In the genomic region with DNA sequence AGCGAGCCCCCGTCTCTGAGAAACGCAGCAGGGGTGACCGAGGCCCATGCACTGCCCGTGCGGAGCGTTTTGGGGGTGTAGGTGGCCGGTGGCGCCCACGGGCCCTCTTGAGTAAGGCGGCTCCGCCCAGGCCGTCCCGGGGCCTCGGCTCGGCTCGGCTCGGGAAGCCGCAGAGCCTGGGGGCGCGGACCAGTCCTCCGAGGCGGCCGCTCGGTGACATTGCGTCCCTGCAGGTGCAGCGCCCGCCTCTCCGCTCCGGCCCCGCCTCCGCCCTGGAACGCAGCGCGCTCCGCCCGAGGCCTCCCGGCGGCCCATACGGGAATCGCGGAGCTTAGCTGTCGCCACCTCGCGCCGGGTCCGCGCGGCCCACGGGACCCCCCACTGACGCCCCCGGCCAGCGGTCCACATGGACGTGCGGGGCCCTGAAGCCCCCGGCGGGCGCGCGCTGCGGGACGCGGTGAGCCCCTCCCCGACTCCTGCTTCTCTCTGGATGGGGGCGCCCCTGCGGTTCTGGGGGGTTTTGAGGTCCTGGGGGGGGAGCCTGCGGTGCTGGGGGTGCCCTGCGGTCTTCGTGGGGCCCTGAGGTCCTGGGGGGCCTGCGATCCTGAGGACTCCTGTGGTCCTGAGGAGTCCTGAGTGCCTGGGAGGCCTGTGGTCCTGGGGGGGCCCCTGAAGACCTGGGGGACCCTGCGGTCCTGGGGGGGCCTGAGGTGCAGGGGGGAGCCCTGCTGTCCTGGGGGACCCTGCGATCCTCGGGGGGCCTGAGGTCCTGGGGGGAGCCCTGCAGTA, we compare ENCODE assay signal across 8 cellular contexts. TPM values are rescaled to one million over a fixed set of nuclear protein-coding genes. Genes with fewer than 3 reads are reported as not detected.
DNase-seq lines count a peak whose midpoint lies in the region; ATAC-seq and TF ChIP-seq lines count a peak whose summit lies in the region.

Gene HSBP1L1, plus strand, starts transcription at position 314 of the 789 bp plus-strand sequence. Its CDS starts 93 bp downstream, at position 407.

- no peak for TF ChIP-seq POLR2A in esophagus muscularis mucosa (IDR thresholded peaks at IDR 0.05; ENCODE audit: low read depth)
- peak; percentile 60 for TF ChIP-seq POLR2A in transverse colon (IDR thresholded peaks at IDR 0.05)

- peak within 1 kb of the TSS; percentile 81 to 93 (median 90) for H3K4me3 Mint-ChIP-seq in naive thymus-derived CD4-positive, alpha-beta T cell

- H3K9me3 ChIP-seq in esophagus muscularis mucosa = no peaks in the 10 kb centered on the region
- H3K9me3 ChIP-seq in naive thymus-derived CD4-positive, alpha-beta T cell (ENCODE audit: control insufficient read depth in 2 of 3, low read length in 3 of 3) = no peaks in the 10 kb centered on the region
- H3K9me3 ChIP-seq in transverse colon = no peaks in the 10 kb centered on the region

- H3K36me3 Mint-ChIP-seq in naive thymus-derived CD4-positive, alpha-beta T cell = peaks cover 0 to 7% (median 3%) of the 10 kb centered on the region in 5 donors

- H3K4me1 Mint-ChIP-seq in naive thymus-derived CD4-positive, alpha-beta T cell = peaks cover 9 to 47% (median 20%) of the 10 kb centered on the region in 7 donors

- ATAC-seq in HG02870 (IDR thresholded peaks at IDR 0.05; ENCODE audit: unreplicated experiment) = peak; percentile 42
- peak; percentile 89 for ATAC-seq in naive thymus-derived CD4-positive, alpha-beta T cell

- H3K27me3 ChIP-seq in esophagus muscularis mucosa (peaks cover 0 to 14% (median 2%) of the 10 kb centered on the region in 4 donors), transverse colon (no peaks in the 10 kb centered on the region)
- H3K27me3 ChIP-seq in naive thymus-derived CD4-positive, alpha-beta T cell (ENCODE audit: control insufficient read depth in 2 of 2, insufficient read depth in 2 of 2, low read length in 2 of 2) = no peaks in the 10 kb centered on the region

- CTCF ChIA-PET in naive thymus-derived CD4-positive, alpha-beta T cell (lab: Charles Lee) = no interaction called here

- H3K36me3 ChIP-seq in esophagus muscularis mucosa = peaks cover 0 to 12% (median 5%) of the 10 kb centered on the region in 4 donors
- peaks cover 0 to 8% (median 5%) of the 10 kb centered on the region in 3 experiments for H3K36me3 ChIP-seq in naive thymus-derived CD4-positive, alpha-beta T cell (ENCODE audit: control insufficient read depth in 2 of 3, insufficient read depth in 3 of 3, low read length in 3 of 3)
- peaks cover 0 to 5% (median 0%) of the 10 kb centered on the region in 4 donors for H3K36me3 ChIP-seq in transverse colon

- H3K27ac Mint-ChIP-seq in naive thymus-derived CD4-positive, alpha-beta T cell = peak within 1 kb of the TSS; percentile 88 to 96 (median 94)

- H3K9me3 Mint-ChIP-seq in naive thymus-derived CD4-positive, alpha-beta T cell = no peaks in the 10 kb centered on the region

- in situ Hi-C loops in transverse colon (cut with MboI; ENCODE audit: low pct_ligation_motif_present in 1 of 4, low pct_unique_long_range_greater_than_20kb in 1 of 4, low sequenced_read_pairs in 3 of 4) = no loop called here

- POLR2A ChIA-PET in naive thymus-derived CD4-positive, alpha-beta T cell (lab: Charles Lee) = interaction anchor here (0.9 to 3.6 kb wide), 4 partner anchors 11 to 24 kb away, joined by 3 to 19 read pairs (median 6); partner anchors contain the start of genes SLC66A2 and TXNL4A

- TF ChIP-seq CTCF in esophagus muscularis mucosa (IDR thresholded peaks at IDR 0.05) = peak; percentile 22 to 50 (median 29)
- peak; percentile 6 to 75 (median 37) for TF ChIP-seq CTCF in transverse colon (IDR thresholded peaks at IDR 0.05)

- H3K4me1 ChIP-seq in esophagus muscularis mucosa (peaks cover 11 to 20% (median 19%) of the 10 kb centered on the region in 4 donors), transverse colon (peaks cover 17 to 62% (median 40%) of the 10 kb centered on the region in 4 donors)
- H3K4me1 ChIP-seq in naive thymus-derived CD4-positive, alpha-beta T cell (ENCODE audit: control insufficient read depth in 2 of 2, insufficient read depth in 2 of 2, low read length in 2 of 2) = peaks cover 14 to 19% of the 10 kb centered on the region in 2 donors

- no peak for TF ChIP-seq EP300 in esophagus muscularis mucosa (IDR thresholded peaks at IDR 0.05)
- no peak for TF ChIP-seq EP300 in transverse colon (IDR thresholded peaks at IDR 0.05; ENCODE audit: low read depth)

- H3K27ac ChIP-seq in esophagus muscularis mucosa (replicated peaks in 1 of 4) (peak within 1 kb of the TSS; percentile 69 to 81 (median 72)), transverse colon (peak within 1 kb of the TSS; percentile 90 to 93 (median 92))
- peak within 1 kb of the TSS; percentile 89 for H3K27ac ChIP-seq in naive thymus-derived CD4-positive, alpha-beta T cell (ENCODE audit: low read depth, low read length)

- H3K4me3 ChIP-seq in esophagus muscularis mucosa (peak within 1 kb of the TSS; percentile 66 to 85 (median 69)), transverse colon (peak within 1 kb of the TSS; percentile 48 to 79 (median 71))
- peak within 1 kb of the TSS; percentile 22 for H3K4me3 ChIP-seq in naive thymus-derived CD4-positive, alpha-beta T cell (ENCODE audit: low read length)

- intact Hi-C loops in esophagus muscularis mucosa (cut with DNase I) (no loop called here), transverse colon (cut with DNase I; ENCODE audit: low total_unique reads) (no loop called here)
- intact Hi-C loops in naive thymus-derived CD4-positive, alpha-beta T cell (cut with micrococcal nuclease) = loop anchor here (1.0 to 10.0 kb wide), 7 partner anchors 13 to 572 kb away; partner anchors contain the start of genes SLC66A2 (in 2 of the 2), TXNL4A (in 2 of the 2), CTDP1 (in 1 of the 2) and KCNG2 (in 1 of the 2)

- DNase-seq in activated T-cell treated with anti-CD3 and anti-CD28 coated beads for 1 hour (ENCODE audit: low read depth) (peak; percentile 51), activated T-cell treated with anti-CD3 and anti-CD28 coated beads for 4 hours (no peak), NCI-H69 (lab: John Stamatoyannopoulos, UW) (peak; percentile 57), activated T-helper 1 cell treated with Interleukin-2 at 50 U/mL for 16 hours (ENCODE audit: low read depth) (peak; percentile 53), esophagus muscularis mucosa (ENCODE audit: extremely low spot score) (no peak), transverse colon (peak; percentile 84)
- DNase-seq in naive thymus-derived CD4-positive, alpha-beta T cell = peak; percentile 60 to 75 (median 69)

- no peaks in the 10 kb centered on the region for H3K27me3 Mint-ChIP-seq in naive thymus-derived CD4-positive, alpha-beta T cell

- WGBS in esophagus muscularis mucosa = 5% methylated on average over 19 of the region's 73 CpGs
- 2% methylated on average over 14 of the region's 73 CpGs; no CpG with 5 or more reads in 1 of the 2 donors for WGBS in transverse colon (ENCODE audit: low coverage in 1 of 2), 2 donors

RNA-seq across cellular contexts. Expression of gene HSBP1L1, which starts in this region (rescaled TPM):
- total RNA-seq in esophagus muscularis mucosa = 1 to 10 TPM; 4.6 to 7.2 (median 6.6) TPM
- total RNA-seq in naive thymus-derived CD4-positive, alpha-beta T cell = 10 to 100 TPM; 13.7 to 44.9 (median 41.7) TPM
- polyA plus RNA-seq in naive thymus-derived CD4-positive, alpha-beta T cell = 10 to 100 TPM; 21.9 to 32.4 TPM
- 100 to 1,000 TPM in 2 of 4 donors, 10 to 100 TPM in 2; 48.4 to 211 (median 109) TPM for total RNA-seq in transverse colon

Comparison
In these comparisons a context has a peak if more than half of its experiments do, and no peak if none do; other contexts are left out.
1. DNase-seq: peak in activated T-cell treated with anti-CD3 and anti-CD28 coated beads for 1 hour (single experiment), NCI-H69 (single experiment), activated T-helper 1 cell treated with Interleukin-2 at 50 U/mL for 16 hours (single experiment), naive thymus-derived CD4-positive, alpha-beta T cell (9 of 9) and transverse colon (single experiment); none in activated T-cell treated with anti-CD3 and anti-CD28 coated beads for 4 hours (single experiment) and esophagus muscularis mucosa (single experiment).
2. intact Hi-C loops: an anchor here in naive thymus-derived CD4-positive, alpha-beta T cell (1.0 to 10.0 kb wide); none called in esophagus muscularis mucosa and transverse colon.
3. Peak in every context shown above with its lines, with median percentiles within 50 percentile points of each other: H3K27ac ChIP-seq and H3K4me3 ChIP-seq.